Comparison of ENCODE assay signal across 1 cellular context in the genomic region with DNA sequence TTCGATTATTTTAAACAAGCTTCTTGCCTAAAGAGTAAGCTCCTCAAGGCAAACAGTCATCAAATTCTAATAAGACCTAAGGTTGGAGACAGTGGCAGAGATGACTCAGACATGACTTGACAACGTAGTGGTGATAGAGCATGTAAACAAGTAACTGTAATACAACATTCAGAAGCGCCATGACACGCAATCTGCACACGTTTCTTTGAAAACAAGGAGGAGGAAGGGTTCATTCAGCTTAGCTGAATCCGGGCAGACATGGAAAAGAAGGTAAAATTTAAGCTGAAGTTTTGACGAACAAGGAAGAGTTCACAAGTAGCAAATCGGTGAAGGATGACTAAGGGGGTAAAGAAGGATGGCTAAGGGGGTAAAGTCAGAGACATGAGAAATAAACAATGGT.
TF ChIP-seq lines count a peak whose summit lies in the region.

No MANE protein-coding gene starts in this region.

TF ChIP-seq in GM12878, 131 proteins besides CTCF, POLR2A, EP300 and RAD21:
- TF ChIP-seq, protein P1, sequence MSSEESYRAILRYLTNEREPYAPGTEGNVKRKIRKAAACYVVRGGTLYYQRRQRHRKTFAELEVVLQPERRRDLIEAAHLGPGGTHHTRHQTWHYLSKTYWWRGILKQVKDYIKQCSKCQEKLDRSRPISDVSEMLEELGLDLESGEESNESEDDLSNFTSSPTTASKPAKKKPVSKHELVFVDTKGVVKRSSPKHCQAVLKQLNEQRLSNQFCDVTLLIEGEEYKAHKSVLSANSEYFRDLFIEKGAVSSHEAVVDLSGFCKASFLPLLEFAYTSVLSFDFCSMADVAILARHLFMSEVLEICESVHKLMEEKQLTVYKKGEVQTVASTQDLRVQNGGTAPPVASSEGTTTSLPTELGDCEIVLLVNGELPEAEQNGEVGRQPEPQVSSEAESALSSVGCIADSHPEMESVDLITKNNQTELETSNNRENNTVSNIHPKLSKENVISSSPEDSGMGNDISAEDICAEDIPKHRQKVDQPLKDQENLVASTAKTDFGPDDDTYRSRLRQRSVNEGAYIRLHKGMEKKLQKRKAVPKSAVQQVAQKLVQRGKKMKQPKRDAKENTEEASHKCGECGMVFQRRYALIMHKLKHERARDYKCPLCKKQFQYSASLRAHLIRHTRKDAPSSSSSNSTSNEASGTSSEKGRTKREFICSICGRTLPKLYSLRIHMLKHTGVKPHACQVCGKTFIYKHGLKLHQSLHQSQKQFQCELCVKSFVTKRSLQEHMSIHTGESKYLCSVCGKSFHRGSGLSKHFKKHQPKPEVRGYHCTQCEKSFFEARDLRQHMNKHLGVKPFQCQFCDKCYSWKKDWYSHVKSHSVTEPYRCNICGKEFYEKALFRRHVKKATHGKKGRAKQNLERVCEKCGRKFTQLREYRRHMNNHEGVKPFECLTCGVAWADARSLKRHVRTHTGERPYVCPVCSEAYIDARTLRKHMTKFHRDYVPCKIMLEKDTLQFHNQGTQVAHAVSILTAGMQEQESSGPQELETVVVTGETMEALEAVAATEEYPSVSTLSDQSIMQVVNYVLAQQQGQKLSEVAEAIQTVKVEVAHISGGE (CRISPR knock-in tag; IDR thresholded peaks at IDR 0.05) = no peak
- TF ChIP-seq HCFC1 (IDR thresholded peaks at IDR 0.05; ENCODE audit: low read length) (no peak), ZBED1 (IDR thresholded peaks at IDR 0.05; ENCODE audit: borderline replicate concordance) (no peak), SP1 (IDR thresholded peaks at IDR 0.05; ENCODE audit: low read depth, low read length) (no peak), MYC (IDR thresholded peaks at IDR 0.05; ENCODE audit: insufficient read depth, insufficient read length, insufficient replicate concordance, low read length, severe bottlenecking) (no peak), ATF2 (IDR thresholded peaks at IDR 0.05; ENCODE audit: low read length) (no peak)
- TF ChIP-seq, protein P2, sequence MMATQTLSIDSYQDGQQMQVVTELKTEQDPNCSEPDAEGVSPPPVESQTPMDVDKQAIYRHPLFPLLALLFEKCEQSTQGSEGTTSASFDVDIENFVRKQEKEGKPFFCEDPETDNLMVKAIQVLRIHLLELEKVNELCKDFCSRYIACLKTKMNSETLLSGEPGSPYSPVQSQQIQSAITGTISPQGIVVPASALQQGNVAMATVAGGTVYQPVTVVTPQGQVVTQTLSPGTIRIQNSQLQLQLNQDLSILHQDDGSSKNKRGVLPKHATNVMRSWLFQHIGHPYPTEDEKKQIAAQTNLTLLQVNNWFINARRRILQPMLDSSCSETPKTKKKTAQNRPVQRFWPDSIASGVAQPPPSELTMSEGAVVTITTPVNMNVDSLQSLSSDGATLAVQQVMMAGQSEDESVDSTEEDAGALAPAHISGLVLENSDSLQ (IDR thresholded peaks at IDR 0.05) = no peak
